ENCODE assay signal across 10 cellular contexts in the genomic region with DNA sequence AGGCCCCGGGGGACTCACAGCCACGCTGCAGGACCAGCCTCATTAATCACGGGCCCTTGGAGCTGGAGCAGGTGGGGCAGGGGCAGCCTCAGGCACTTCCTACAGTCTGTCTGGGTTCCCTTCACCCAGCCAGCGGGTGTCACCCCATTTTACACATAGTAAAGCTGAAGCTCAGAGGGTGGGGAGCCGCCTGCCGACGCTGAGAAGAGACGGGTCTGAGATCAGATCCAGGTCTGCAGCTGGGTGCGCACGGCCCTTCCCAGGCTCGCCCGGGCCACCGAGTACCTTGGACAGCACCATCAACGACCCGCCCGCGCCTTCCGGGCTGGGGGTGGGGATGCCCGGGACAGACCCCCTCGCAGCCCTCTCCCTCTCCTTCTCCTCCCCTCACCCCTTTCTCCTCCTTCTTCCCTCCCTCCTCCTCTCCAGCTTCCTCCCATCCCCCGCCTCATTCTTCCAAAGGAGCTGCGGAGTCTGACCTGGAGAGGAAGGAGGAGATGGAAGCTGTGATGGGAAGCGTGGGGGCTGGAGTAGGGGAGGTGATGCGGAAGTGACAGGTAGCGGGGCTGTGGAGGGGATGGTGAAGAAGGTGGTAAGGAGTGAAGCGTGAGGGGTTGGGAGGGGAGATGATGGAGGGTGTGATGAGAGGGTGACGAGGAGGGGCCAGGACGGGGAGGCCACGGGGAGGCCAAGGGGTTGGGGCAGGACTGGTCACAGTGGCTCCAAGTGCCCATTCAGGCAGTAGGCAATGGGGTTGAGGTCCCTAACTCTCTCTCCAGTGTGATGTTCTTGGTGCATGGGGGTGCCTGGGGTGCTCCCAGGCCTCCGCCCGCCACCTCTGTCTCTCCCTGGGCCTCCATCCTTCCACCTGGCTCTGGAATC. TPM values are rescaled to one million over a fixed set of nuclear protein-coding genes. Genes with fewer than 3 reads are reported as not detected.
A peak's percentile ranks its signal among the peaks of the same experiment; 100 is the strongest.
DNase-seq lines count a peak whose midpoint lies in the region; ATAC-seq and TF ChIP-seq lines count a peak whose summit lies in the region.
"Had no signal": no experiment of that assay in that cellular context is flagged by ENCODE, and none has a peak within 500 bp of the region (broad histone marks: within the 10 kb centered on the region; RNA-seq: fewer than 3 reads in every experiment).

No MANE protein-coding gene starts in this region.

- DNase-seq in H9, result peak; percentile 85
- peak; percentile 30 for DNase-seq in RWPE1 (ENCODE audit: low spot score)
- DNase-seq in islet precursor cell, result peak; percentile 86
- DNase-seq in breast epithelium (ENCODE audit: low spot score in 2 of 2), result no peak
- DNase-seq in esophagus squamous epithelium (lab: John Stamatoyannopoulos, UW), result no peak
- DNase-seq: NCI-H2107; stimulated activated naive CD4-positive, alpha-beta T cell had no signal

- peaks cover 100% of the 10 kb centered on the region for H4K20me1 ChIP-seq in BLaER1
- no peaks in the 10 kb centered on the region for H4K20me1 ChIP-seq in H9 (ENCODE audit: control insufficient read depth, insufficient read depth, insufficient read length)

- no peak for TF ChIP-seq CTCF in H9 (conservative IDR thresholded peaks at IDR 0.05)
- TF ChIP-seq CTCF in RWPE1 (conservative IDR thresholded peaks at IDR 0.05; ENCODE audit: low read depth), result no peak
- no peak for TF ChIP-seq CTCF in breast epithelium (IDR thresholded peaks at IDR 0.05)
- TF ChIP-seq CTCF in esophagus squamous epithelium (IDR thresholded peaks at IDR 0.05), result no peak

- no peak overlapping the region for H3K23ac ChIP-seq in H9 (ENCODE audit: insufficient read length, low read depth, low read length)

- H3K4me1 ChIP-seq in BLaER1, result peaks cover 91% of the 10 kb centered on the region
- peaks cover 4% of the 10 kb centered on the region; the same call in 1 of the 2 replicates for H3K4me1 ChIP-seq in H9 (ENCODE audit: insufficient read depth, low read length)
- no peaks in the 10 kb centered on the region for H3K4me1 ChIP-seq in breast epithelium
- H3K4me1 ChIP-seq in esophagus squamous epithelium, result peaks cover 0 to 1% (median 0%) of the 10 kb centered on the region in 3 donors

- H3K79me2 ChIP-seq in H9 (ENCODE audit: insufficient read depth, low read length), result no peaks in the 10 kb centered on the region

- peaks cover 17% of the 10 kb centered on the region for H3K27me3 Mint-ChIP-seq in H9 (ENCODE audit: low read depth)

- H2BK15ac ChIP-seq in H9 (ENCODE audit: low read depth, low read length), result no peak overlapping the region

- H3K27me3 ChIP-seq in BLaER1 (no peaks in the 10 kb centered on the region), H9 (ENCODE audit: insufficient read depth, low read length) (no peaks in the 10 kb centered on the region), breast epithelium (no peaks in the 10 kb centered on the region), esophagus squamous epithelium (peaks cover 0 to 63% (median 0%) of the 10 kb centered on the region in 4 donors)

- no peak overlapping the region for H3K27ac Mint-ChIP-seq in H9

- H2AFZ ChIP-seq in H9 (ENCODE audit: low read length), result no peak overlapping the region

- CTCF ChIA-PET in RWPE1 (lab: Yijun Ruan, JAX), result interaction anchor here (0.5 to 1.7 kb wide), 2 partner anchors 88 to 204 kb away, joined by 3 to 6 read pairs; no protein-coding TSS in a partner anchor

- no peak overlapping the region for H2BK120ac ChIP-seq in H9 (ENCODE audit: low read depth, low read length, poor library complexity, severe bottlenecking)

- no peak overlapping the region for H2BK20ac ChIP-seq in H9 (ENCODE audit: low read depth, low read length, poor library complexity, severe bottlenecking)

- no peak overlapping the region for H3K14ac ChIP-seq in H9 (ENCODE audit: insufficient read depth, low read length)

- intact Hi-C loops in breast epithelium (cut with DNase I; ENCODE audit: low total_unique reads) (no loop called here), esophagus squamous epithelium (cut with DNase I) (no loop called here)

- no peak overlapping the region for H3K27ac ChIP-seq in BLaER1
- no peak overlapping the region for H3K27ac ChIP-seq in H9 (ENCODE audit: insufficient read length, low read depth, low read length)
- no peak overlapping the region for H3K27ac ChIP-seq in RWPE1
- H3K27ac ChIP-seq in breast epithelium, result no peak overlapping the region
- H3K27ac ChIP-seq in esophagus squamous epithelium, result no peak overlapping the region

- no peak overlapping the region for H4K5ac ChIP-seq in H9 (ENCODE audit: insufficient read length, low read depth, low read length)

- POLR2A ChIA-PET in RWPE1 (lab: Yijun Ruan, JAX; ENCODE audit: low non-redundant PET), result interaction anchor here (0.7 kb wide), 1 partner anchor 10 kb away, joined by 4 read pairs; no protein-coding TSS in a partner anchor

- H3K36me3 ChIP-seq in BLaER1 (peaks cover 8% of the 10 kb centered on the region; the same call in 1 of the 2 replicates), breast epithelium (no peaks in the 10 kb centered on the region), esophagus squamous epithelium (no peaks in the 10 kb centered on the region)

- no peak overlapping the region for H2AK5ac ChIP-seq in H9 (ENCODE audit: insufficient read length, low read length)

- H3K9me3 Mint-ChIP-seq in H9, result no peaks in the 10 kb centered on the region; a peak in 1 of 5 replicates

- no peak overlapping the region for H3K56ac ChIP-seq in H9 (ENCODE audit: insufficient read length, low read depth, low read length)

- no peaks in the 10 kb centered on the region for H3K36me3 Mint-ChIP-seq in H9 (ENCODE audit: insufficient read depth in 1 of 3, low read depth in 3 of 3)

- H2BK12ac ChIP-seq in H9 (ENCODE audit: insufficient read length, low read depth, low read length), result no peak overlapping the region

- H3K4me3 ChIP-seq in BLaER1 (no peak overlapping the region), breast epithelium (no peak overlapping the region), esophagus squamous epithelium (no peak overlapping the region)

- no peaks in the 10 kb centered on the region for H3K79me1 ChIP-seq in H9 (ENCODE audit: insufficient read depth, low read depth, low read length, poor library complexity, severe bottlenecking)

- H4K91ac ChIP-seq in H9 (ENCODE audit: insufficient read length, low read depth, low read length), result no peak overlapping the region

- peak overlapping the region; percentile 22 to 56; a peak in 4 of 5 replicates for H3K4me3 Mint-ChIP-seq in H9

- H3K4me1 Mint-ChIP-seq in H9, result peaks cover 18 to 36% of the 10 kb centered on the region in 2 experiments

- no peak overlapping the region for H3K4ac ChIP-seq in H9 (ENCODE audit: low read depth, low read length)

- H3T11ph ChIP-seq in H9 (ENCODE audit: low read length), result no peak overlapping the region

- ATAC-seq in HG03521 (IDR thresholded peaks at IDR 0.05; ENCODE audit: unreplicated experiment) (no peak), GM21529 (IDR thresholded peaks at IDR 0.05; ENCODE audit: unreplicated experiment) (no peak)

- no peak overlapping the region for H3K18ac ChIP-seq in H9 (ENCODE audit: insufficient read length, low read depth, low read length)

- H4K8ac ChIP-seq in H9 (replicated peaks; ENCODE audit: insufficient read length, low read depth, low read length), result no peak overlapping the region

- H3K9ac ChIP-seq in BLaER1, result no peak overlapping the region
- no peak overlapping the region for H3K9ac ChIP-seq in H9 (ENCODE audit: extremely low read depth, insufficient read length, low read length)

- H3K23me2 ChIP-seq in H9 (ENCODE audit: insufficient read length, low read depth, low read length, poor library complexity, severe bottlenecking), result peaks cover 2% of the 10 kb centered on the region

- H3K4me2 ChIP-seq in BLaER1, result peak overlapping the region; percentile 94
- H3K4me2 ChIP-seq in H9 (ENCODE audit: insufficient read depth, insufficient read length, low read length), result peak overlapping the region; percentile 3

- 100% methylated on average over 1 of the region's 31 CpGs for WGBS in H9 (ENCODE audit: extremely low coverage, insufficient read length, low lambda C conversion rate)
- 28 to 50% methylated on average over 15 to 21 of the region's 31 CpGs for WGBS in esophagus squamous epithelium, 2 donors

- TF ChIP-seq POLR2A in breast epithelium (IDR thresholded peaks at IDR 0.05) (no peak), esophagus squamous epithelium (IDR thresholded peaks at IDR 0.05) (no peak)

- no peak overlapping the region for H2BK5ac ChIP-seq in H9 (ENCODE audit: insufficient read length, low read length)

- no peaks in the 10 kb centered on the region for H3K9me3 ChIP-seq in BLaER1
- no peaks in the 10 kb centered on the region for H3K9me3 ChIP-seq in H9 (ENCODE audit: control insufficient read depth, low read depth, low read length)
- no peaks in the 10 kb centered on the region for H3K9me3 ChIP-seq in breast epithelium
- no peaks in the 10 kb centered on the region for H3K9me3 ChIP-seq in esophagus squamous epithelium

RNA-seq across cellular contexts. Expression of a gene that starts 8.8 kb away (rescaled TPM):
- total RNA-seq in H9 (2021) (3.0 and 3.5 TPM in 2 replicates), breast epithelium (10 to 100 TPM in 2 of 3 donors, 1 to 10 TPM in 1; 7.9 to 46.6 (median 20.0) TPM), esophagus squamous epithelium (1 to 10 TPM in 3 of 4 donors, under 1 TPM in 1; 0.49 to 4.8 (median 1.8) TPM)

Comparison
In these comparisons a context has a peak if more than half of its experiments do, and no peak if none do; other contexts are left out.
1. DNase-seq: peak in H9 (single experiment), RWPE1 (single experiment) and islet precursor cell (single experiment); none in breast epithelium (0 of 2) and esophagus squamous epithelium (single experiment).